8 cellular contexts compared by ENCODE assay signal in genomic region chr19:33905473-33905936, GRCh38.
DNase-seq lines count a peak whose midpoint lies in the region; ATAC-seq and TF ChIP-seq lines count a peak whose summit lies in the region.

No MANE protein-coding gene starts in this region.

- H3K4me3 ChIP-seq in coronary artery (peak overlapping the region; percentile 81), liver (ENCODE audit: low read depth in 1 of 3, low read length in 3 of 3) (peak overlapping the region; percentile 22 to 65 (median 59)), thoracic aorta (peak overlapping the region; percentile 68)

- peak in 1 of 2 donors; percentile 9 for TF ChIP-seq RAD21 in liver (IDR thresholded peaks at IDR 0.05)

- H3K27me3 ChIP-seq in liver (ENCODE audit: control insufficient read depth in 4 of 4, insufficient read depth in 4 of 4, low read length in 3 of 4) = peaks cover 0 to 2% (median 0%) of the 10 kb centered on the region in 4 donors
- H3K27me3 ChIP-seq in thoracic aorta (replicated peaks; ENCODE audit: insufficient read depth) = peaks cover 4% of the 10 kb centered on the region

- no peaks in the 10 kb centered on the region for H3K36me3 ChIP-seq in liver (ENCODE audit: control insufficient read depth in 4 of 4, insufficient read depth in 3 of 4, low read depth in 1 of 4, low read length in 3 of 4)
- no peaks in the 10 kb centered on the region for H3K36me3 ChIP-seq in thoracic aorta

- H3K9ac ChIP-seq in liver (ENCODE audit: low read depth in 1 of 2, low read length in 2 of 2) = no peak overlapping the region

- ATAC-seq in thoracic aorta (ENCODE audit: insufficient number of reproducible peaks, low FRiP score, low read depth) = no peak
- ATAC-seq in GM21786 (IDR thresholded peaks at IDR 0.05; ENCODE audit: unreplicated experiment) = no peak
- no peak for ATAC-seq in HG03159 (IDR thresholded peaks at IDR 0.05; ENCODE audit: unreplicated experiment)

- no peak for TF ChIP-seq CTCF in coronary artery (IDR thresholded peaks at IDR 0.05)
- TF ChIP-seq CTCF in liver (IDR thresholded peaks at IDR 0.05; ENCODE audit: low read depth, low read length, missing input control) = no peak
- no peak for TF ChIP-seq CTCF in thoracic aorta (IDR thresholded peaks at IDR 0.05)

- WGBS in liver = 7% methylated on average over 26 of the region's 26 CpGs

- peak; percentile 59 for DNase-seq in NCI-H2227 (lab: John Stamatoyannopoulos, UW; ENCODE audit: unreplicated experiment)
- DNase-seq in NCI-H2227 treated with DMSO at 0.1 percent for 48 hours (lab: John Stamatoyannopoulos, UW) = no peak
- DNase-seq in coronary artery (ENCODE audit: low spot score) = no peak
- DNase-seq in thoracic aorta (ENCODE audit: low spot score) = no peak
- no peak for DNase-seq in activated gamma-delta T cell treated with Interleukin-2 at 50 U/mL for 16 hours

- H3K9me3 ChIP-seq in liver (ENCODE audit: control insufficient read depth in 4 of 4, low read length in 3 of 4) (no peaks in the 10 kb centered on the region), thoracic aorta (no peaks in the 10 kb centered on the region)

- H3K4me1 ChIP-seq in liver (ENCODE audit: control insufficient read depth in 4 of 4, insufficient read depth in 4 of 4, low read length in 3 of 4) (peaks cover 6 to 21% (median 14%) of the 10 kb centered on the region in 4 donors), thoracic aorta (ENCODE audit: control insufficient read depth in 1 of 2, low read depth in 2 of 2) (peaks cover 0 to 9% of the 10 kb centered on the region in 2 donors)

- H3K27ac ChIP-seq in coronary artery = peak overlapping the region in 1 of 2 donors; percentile 61
- H3K27ac ChIP-seq in liver (ENCODE audit: low read depth in 1 of 2, low read length in 2 of 2) = peak overlapping the region; percentile 67 to 73
- peak overlapping the region in 1 of 2 donors; percentile 40 for H3K27ac ChIP-seq in thoracic aorta

TF ChIP-seq in liver, 16 proteins besides CTCF, POLR2A, EP300 and RAD21:
- TF ChIP-seq ZBTB33 (IDR thresholded peaks at IDR 0.05) = no peak
- TF ChIP-seq NR2F2 (IDR thresholded peaks at IDR 0.05) = peak; percentile 75
